1 cellular context compared by ENCODE assay signal in genomic region chr4:30717208-30718020, GRCh38.
TF ChIP-seq lines count a peak whose summit lies in the region.

No MANE protein-coding gene starts in this region.

TF ChIP-seq in SK-N-SH, 30 proteins besides CTCF, POLR2A, EP300 and RAD21 (continued from another document):
- TF ChIP-seq PBX3 (IDR thresholded peaks at IDR 0.05) (no peak), MEF2A (IDR thresholded peaks at IDR 0.05; ENCODE audit: borderline replicate concordance, low read depth) (no peak), RCOR1 (IDR thresholded peaks at IDR 0.05; ENCODE audit: low read length) (no peak), SMC3 (IDR thresholded peaks at IDR 0.05; ENCODE audit: low read depth, low read length) (no peak), EZH2phosphoT487 (IDR thresholded peaks at IDR 0.05; ENCODE audit: borderline replicate concordance, low read depth) (no peak), ZBTB33 (IDR thresholded peaks at IDR 0.05; ENCODE audit: borderline replicate concordance, low read depth) (no peak), TAF1 (IDR thresholded peaks at IDR 0.05; ENCODE audit: borderline replicate concordance, low read depth, low read length) (no peak), FOSL2 (IDR thresholded peaks at IDR 0.05; ENCODE audit: borderline replicate concordance, low read depth) (no peak)
